10 cellular contexts compared by ENCODE assay signal in genomic region chr10:127196955-127197432, GRCh38. TPM values are rescaled to one million over a fixed set of nuclear protein-coding genes. Genes with fewer than 3 reads are reported as not detected.
DNase-seq lines count a peak whose midpoint lies in the region; ATAC-seq and TF ChIP-seq lines count a peak whose summit lies in the region.
"Had no signal": no experiment of that assay in that cellular context is flagged by ENCODE, and none has a peak within 500 bp of the region (broad histone marks: within the 10 kb centered on the region; RNA-seq: fewer than 3 reads in every experiment).

No MANE protein-coding gene starts in this region.

- H3K9me3 Mint-ChIP-seq in GM23338 = no peaks in the 10 kb centered on the region
- peaks cover 0 to 2% (median 0%) of the 10 kb centered on the region in 8 donors for H3K9me3 Mint-ChIP-seq in CD4-positive, alpha-beta memory T cell

- H3K9ac ChIP-seq in trophoblast cell (ENCODE audit: low read length) = no peak overlapping the region

- DNase-seq in GM23338 (ENCODE audit: low spot score) (no peak), T-helper 17 cell (no peak), fibroblast of villous mesenchyme (ENCODE audit: low read depth) (no peak), trophoblast cell (no peak)
- no peak for DNase-seq in activated CD4-positive, alpha-beta T cell treated with anti-CD3 and anti-CD28 coated beads for 1 hour
- no peak for DNase-seq in CD4-positive, alpha-beta memory T cell
- no peak for DNase-seq in stimulated activated CD4-positive, alpha-beta T cell treated with anti-CD3 and anti-CD28 coated beads, Interleukin-2, amount 100 ng/mL, for 24 hours
- DNase-seq: activated CD8-positive, alpha-beta memory T cell treated with anti-CD3 and anti-CD28 coated beads, Interleukin-2, amount 50 U/mL, for 48 hours; NCI-H446 treated with DMSO at 0.1 percent for 48 hours had no signal

- no peak overlapping the region for H2BK120ac ChIP-seq in trophoblast cell (ENCODE audit: insufficient read depth, low read length, poor library complexity)

- H3K4me2 ChIP-seq in GM23338 = peak overlapping the region; percentile 82
- peak overlapping the region; percentile 99 for H3K4me2 ChIP-seq in trophoblast cell (ENCODE audit: low read length)

- H3K36me3 ChIP-seq in GM23338 (ENCODE audit: insufficient read depth) (no peaks in the 10 kb centered on the region), trophoblast cell (ENCODE audit: control insufficient read depth in 1 of 2, insufficient read depth in 2 of 2, low read length in 2 of 2) (no peaks in the 10 kb centered on the region)
- H3K36me3 ChIP-seq in CD4-positive, alpha-beta memory T cell (ENCODE audit: insufficient read depth, low read length) = no peaks in the 10 kb centered on the region

- intact Hi-C loops in CD4-positive, alpha-beta memory T cell (cut with micrococcal nuclease) = no loop called here

- H2AFZ ChIP-seq in GM23338 (0 out of 2 replicates have a peak overlapping the region, but pooled peaks have one; percentile 66), trophoblast cell (ENCODE audit: insufficient read depth, low read length, poor library complexity) (no peak overlapping the region)

- no peak overlapping the region for H3K27ac Mint-ChIP-seq in GM23338
- no peak overlapping the region for H3K27ac Mint-ChIP-seq in T-helper 17 cell
- H3K27ac Mint-ChIP-seq in CD4-positive, alpha-beta memory T cell = no peak overlapping the region

- H3F3A ChIP-seq in GM23338 (replicated peaks; ENCODE audit: low read depth) = no peaks in the 10 kb centered on the region

- no peak overlapping the region for H3K14ac ChIP-seq in trophoblast cell (ENCODE audit: low read length)

- H3K4me3 ChIP-seq in GM23338 (peak overlapping the region; percentile 67), fibroblast of villous mesenchyme (ENCODE audit: low read depth, low read length) (peak overlapping the region; percentile 45), trophoblast cell (ENCODE audit: low read depth, low read length) (peak overlapping the region; percentile 59)
- no peak overlapping the region for H3K4me3 ChIP-seq in CD4-positive, alpha-beta memory T cell (ENCODE audit: low read length in 2 of 2)

- H3K18ac ChIP-seq in trophoblast cell (ENCODE audit: low read length) = no peak overlapping the region

- H3K9me3 ChIP-seq in T-helper 17 cell (ENCODE audit: control insufficient read depth, low read length, poor library complexity, severe bottlenecking) (no peaks in the 10 kb centered on the region), trophoblast cell (ENCODE audit: insufficient read depth, low read depth, low read length) (no peaks in the 10 kb centered on the region)
- H3K9me3 ChIP-seq in CD4-positive, alpha-beta memory T cell (ENCODE audit: control insufficient read depth in 1 of 2, low read length in 2 of 2) = no peaks in the 10 kb centered on the region

- CTCF ChIA-PET in CD4-positive, alpha-beta memory T cell (lab: Charles Lee; ENCODE audit: partially characterized antibody) = no interaction called here

- peak overlapping the region; percentile 83 for H3K4me3 Mint-ChIP-seq in GM23338
- H3K4me3 Mint-ChIP-seq in T-helper 17 cell = peak overlapping the region; percentile 25
- H3K4me3 Mint-ChIP-seq in CD4-positive, alpha-beta memory T cell = peak overlapping the region in 1 of 8 donors; percentile 46

- H3K4me1 ChIP-seq in GM23338 (ENCODE audit: insufficient read depth) (peaks cover 12% of the 10 kb centered on the region; the same call in 1 of the 2 replicates), trophoblast cell (ENCODE audit: control insufficient read depth in 1 of 2, insufficient read depth in 2 of 2, low read length in 2 of 2) (peaks cover 19 to 22% of the 10 kb centered on the region in 2 experiments)
- no peaks in the 10 kb centered on the region for H3K4me1 ChIP-seq in CD4-positive, alpha-beta memory T cell (ENCODE audit: insufficient read depth, low read length)

- H3K79me2 ChIP-seq in GM23338 (replicated peaks; ENCODE audit: insufficient read depth) (no peaks in the 10 kb centered on the region; the same call in 1 of the 2 replicates), trophoblast cell (ENCODE audit: control insufficient read depth, insufficient read depth, low read length, poor library complexity) (no peaks in the 10 kb centered on the region)

- H3K27me3 ChIP-seq in GM23338 (ENCODE audit: insufficient read depth) (peaks cover 49% of the 10 kb centered on the region), trophoblast cell (ENCODE audit: insufficient read depth, low read length) (peaks cover 21% of the 10 kb centered on the region)
- H3K27me3 ChIP-seq in CD4-positive, alpha-beta memory T cell (ENCODE audit: insufficient read depth, low read length) = no peaks in the 10 kb centered on the region

- H2AK5ac ChIP-seq in trophoblast cell (ENCODE audit: low read length) = no peak overlapping the region

- H3K27ac ChIP-seq in GM23338 (ENCODE audit: low read depth) (no peak overlapping the region), trophoblast cell (ENCODE audit: low read depth, low read length) (no peak overlapping the region)
- H3K27ac ChIP-seq in CD4-positive, alpha-beta memory T cell (ENCODE audit: low read depth, low read length) = no peak overlapping the region

- no peaks in the 10 kb centered on the region for H3K9me2 ChIP-seq in GM23338 (ENCODE audit: insufficient read depth)

- POLR2A ChIA-PET in CD4-positive, alpha-beta memory T cell (lab: Charles Lee; ENCODE audit: partially characterized antibody) = no interaction called here

- H3K79me1 ChIP-seq in trophoblast cell (ENCODE audit: low read length) = no peaks in the 10 kb centered on the region

- TF ChIP-seq CTCF in GM23338 (conservative IDR thresholded peaks at IDR 0.05; ENCODE audit: low read depth in 2 of 2) (0 out of 4 replicates have a peak, but pooled peaks of 1 of the 2 experiments have one; percentile 5), fibroblast of villous mesenchyme (IDR thresholded peaks at IDR 0.05; ENCODE audit: insufficient read depth, low read depth, low read length) (no peak)

- H2BK12ac ChIP-seq in trophoblast cell (ENCODE audit: low read length) = no peak overlapping the region

- peaks cover 25% of the 10 kb centered on the region for H3K4me1 Mint-ChIP-seq in GM23338
- H3K4me1 Mint-ChIP-seq in T-helper 17 cell = peaks cover 2% of the 10 kb centered on the region
- peaks cover 0 to 2% (median 0%) of the 10 kb centered on the region in 4 donors for H3K4me1 Mint-ChIP-seq in CD4-positive, alpha-beta memory T cell

- no peak overlapping the region for H2BK5ac ChIP-seq in trophoblast cell (ENCODE audit: low read depth, low read length, poor library complexity)

- no peaks in the 10 kb centered on the region for H3K36me3 Mint-ChIP-seq in GM23338 (ENCODE audit: low read depth)
- no peaks in the 10 kb centered on the region for H3K36me3 Mint-ChIP-seq in T-helper 17 cell (ENCODE audit: low read depth)
- H3K36me3 Mint-ChIP-seq in CD4-positive, alpha-beta memory T cell = no peaks in the 10 kb centered on the region

- peaks cover 3% of the 10 kb centered on the region; the same call in 1 of the 2 replicates for H4K20me1 ChIP-seq in GM23338 (replicated peaks; ENCODE audit: insufficient read depth)

- H4K8ac ChIP-seq in trophoblast cell (ENCODE audit: low read depth, low read length) = no peak overlapping the region

- H4K91ac ChIP-seq in trophoblast cell (ENCODE audit: low read depth, low read length) = no peak overlapping the region

- WGBS in trophoblast cell (ENCODE audit: extremely low coverage, insufficient coverage, insufficient read length) = no CpG with 5 or more reads among the region's 11 CpGs

- no peak overlapping the region for H3K23ac ChIP-seq in trophoblast cell (ENCODE audit: low read length)

- H3K4ac ChIP-seq in trophoblast cell (ENCODE audit: low read depth, low read length) = no peak overlapping the region

- H4K12ac ChIP-seq in trophoblast cell (ENCODE audit: low read depth, low read length) = no peak overlapping the region

- ATAC-seq in GM23338 = peak; percentile 8
- no peak for ATAC-seq in T-helper 17 cell
- ATAC-seq in GM19455 (IDR thresholded peaks at IDR 0.05; ENCODE audit: unreplicated experiment) = no peak

- H3K27me3 Mint-ChIP-seq in GM23338 (ENCODE audit: insufficient read depth, low read depth, poor library complexity) = peaks cover 16% of the 10 kb centered on the region
- peaks cover 32% of the 10 kb centered on the region for H3K27me3 Mint-ChIP-seq in T-helper 17 cell
- peaks cover 15 to 17% of the 10 kb centered on the region in 2 donors for H3K27me3 Mint-ChIP-seq in CD4-positive, alpha-beta memory T cell

RNA-seq across cellular contexts. Expression of gene INSYN2A, which starts 0.6 kb away (rescaled TPM):
- 0.28 TPM in 1 of 2 replicates, not detected in the other for total RNA-seq in GM23338 (2014; rRNA removed; shearing (Covaris generic))
- polyA plus RNA-seq in GM23338 (2016; fragmentation: Nextera tagmentation; extraction: Ambion mirVana) = 0.77 and 1.3 TPM in 2 replicates
- not detected for total RNA-seq in T-helper 17 cell
- total RNA-seq in fibroblast of villous mesenchyme = under 0.01 TPM in 2 replicates
- 0.03 and 0.04 TPM in 2 replicates for polyA plus RNA-seq in trophoblast cell (2013)
- total RNA-seq in CD4-positive, alpha-beta memory T cell = not detected
- polyA plus RNA-seq in CD4-positive, alpha-beta memory T cell = not detected

Comparison
In these comparisons a context has a peak if more than half of its experiments do, and no peak if none do; other contexts are left out.
1. H3K4me3 ChIP-seq: peak in GM23338 (single experiment), fibroblast of villous mesenchyme (single experiment) and trophoblast cell (single experiment); none in CD4-positive, alpha-beta memory T cell (0 of 2).